In genomic region chr16:78689536-78689935, GRCh38 we compare ENCODE assay signal across 16 cellular contexts.
"Had no signal": no experiment of that assay in that cellular context is flagged by ENCODE, and none has a peak within 500 bp of the region (broad histone marks: within the 10 kb centered on the region; RNA-seq: fewer than 3 reads in every experiment).

No MANE protein-coding gene starts in this region.

- ATAC-seq: left lobe of liver; natural killer cell treated with Interleukin-12 subunit alpha and Interleukin-12 subunit beta and Interleukin-15 and Interleukin-18, amount 100 ng/mL, for 72 hours; sciatic nerve had no signal

- H2AFZ ChIP-seq: parathyroid adenoma had no signal

- H3K4me1 Mint-ChIP-seq: central memory CD8-positive, alpha-beta T cell had no signal

- H3K4me1 ChIP-seq: prostate gland had no signal

- H3K27ac ChIP-seq: dorsolateral prefrontal cortex, parathyroid adenoma, prostate gland, skin epidermis had no signal

- H3K9me3 ChIP-seq: prostate gland had no signal

- H3K9me3 Mint-ChIP-seq: central memory CD8-positive, alpha-beta T cell; natural killer cell treated with Interleukin-12 subunit alpha and Interleukin-12 subunit beta and Interleukin-15 and Interleukin-18, amount 100 ng/mL, for 72 hours had no signal

- H3K9ac ChIP-seq: parathyroid adenoma had no signal

- H3K27ac Mint-ChIP-seq: natural killer cell treated with Interleukin-12 subunit alpha and Interleukin-12 subunit beta and Interleukin-15 and Interleukin-18, amount 100 ng/mL, for 72 hours had no signal

- H3K36me3 Mint-ChIP-seq: natural killer cell treated with Interleukin-12 subunit alpha and Interleukin-12 subunit beta and Interleukin-15 and Interleukin-18, amount 100 ng/mL, for 72 hours had no signal

- H3K4me3 Mint-ChIP-seq: central memory CD8-positive, alpha-beta T cell; natural killer cell treated with Interleukin-12 subunit alpha and Interleukin-12 subunit beta and Interleukin-15 and Interleukin-18, amount 100 ng/mL, for 72 hours had no signal

- H3K79me2 ChIP-seq: parathyroid adenoma had no signal

- H3K36me3 ChIP-seq: prostate gland had no signal

- H3K4me3 ChIP-seq: dorsolateral prefrontal cortex, prostate gland, skin epidermis had no signal

- DNase-seq: cortex of kidney; dorsolateral prefrontal cortex; effector CD8-positive, alpha-beta T cell; foreskin fibroblast; head of caudate nucleus; occipital lobe; stimulated activated CD4-positive, alpha-beta T cell treated with anti-CD3 and anti-CD28 coated beads, Interleukin-12 subunit alpha, Interleukin-12 subunit beta, amount 100 ng/mL, for 4 hours; stimulated activated naive CD4-positive, alpha-beta T cell; trophoblast cell had no signal

- H3K27me3 Mint-ChIP-seq: central memory CD8-positive, alpha-beta T cell; natural killer cell treated with Interleukin-12 subunit alpha and Interleukin-12 subunit beta and Interleukin-15 and Interleukin-18, amount 100 ng/mL, for 72 hours had no signal

- H3K27me3 ChIP-seq: dorsolateral prefrontal cortex had no signal
